In the genomic region with DNA sequence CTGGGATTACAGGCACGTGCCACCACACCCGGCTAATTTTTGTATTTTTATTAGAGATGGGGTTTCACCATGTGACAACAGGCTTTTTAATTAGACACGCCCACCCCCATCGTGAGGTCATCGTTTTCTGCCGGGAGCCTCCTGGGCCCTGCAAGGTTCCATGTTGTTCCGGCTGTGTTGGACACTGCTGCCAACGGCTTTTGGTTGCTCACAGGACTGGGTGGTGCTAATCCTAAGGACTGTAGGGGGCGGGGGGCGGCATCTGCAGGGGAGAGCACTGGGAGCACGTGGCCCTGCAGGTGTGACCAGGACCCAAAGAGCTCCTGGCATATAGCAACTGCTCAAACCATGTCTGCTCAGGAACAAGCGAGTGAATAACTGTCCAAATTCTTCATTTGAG, we compare ENCODE assay signal across 1 cellular context.
A peak's percentile ranks its signal among the peaks of the same experiment; 100 is the strongest.
TF ChIP-seq lines count a peak whose summit lies in the region.

No MANE protein-coding gene starts in this region.

TF ChIP-seq in K562, 482 proteins besides CTCF, POLR2A, EP300 and RAD21:
- no peak for TF ChIP-seq ESRRA (IDR thresholded peaks at IDR 0.05; ENCODE audit: borderline replicate concordance, low read depth)
- TF ChIP-seq, protein P1, sequence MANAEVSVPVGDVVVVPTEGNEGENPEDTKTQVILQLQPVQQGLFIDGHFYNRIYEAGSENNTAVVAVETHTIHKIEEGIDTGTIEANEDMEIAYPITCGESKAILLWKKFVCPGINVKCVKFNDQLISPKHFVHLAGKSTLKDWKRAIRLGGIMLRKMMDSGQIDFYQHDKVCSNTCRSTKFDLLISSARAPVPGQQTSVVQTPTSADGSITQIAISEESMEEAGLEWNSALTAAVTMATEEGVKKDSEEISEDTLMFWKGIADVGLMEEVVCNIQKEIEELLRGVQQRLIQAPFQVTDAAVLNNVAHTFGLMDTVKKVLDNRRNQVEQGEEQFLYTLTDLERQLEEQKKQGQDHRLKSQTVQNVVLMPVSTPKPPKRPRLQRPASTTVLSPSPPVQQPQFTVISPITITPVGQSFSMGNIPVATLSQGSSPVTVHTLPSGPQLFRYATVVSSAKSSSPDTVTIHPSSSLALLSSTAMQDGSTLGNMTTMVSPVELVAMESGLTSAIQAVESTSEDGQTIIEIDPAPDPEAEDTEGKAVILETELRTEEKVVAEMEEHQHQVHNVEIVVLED (CRISPR knock-in tag; IDR thresholded peaks at IDR 0.05) = no peak
- TF ChIP-seq ZNF41 (CRISPR knock-in tag; conservative IDR thresholded peaks at IDR 0.05) = no peak
- 0 out of 2 replicates have a peak, but pooled peaks have one; percentile 18 for TF ChIP-seq ATF7 (IDR thresholded peaks at IDR 0.05)
